In genomic region chr6:83867527-83868161, GRCh38 we compare ENCODE assay signal across 8 cellular contexts. TPM values are rescaled to one million over a fixed set of nuclear protein-coding genes. Genes with fewer than 3 reads are reported as not detected.
DNase-seq lines count a peak whose midpoint lies in the region; ATAC-seq and TF ChIP-seq lines count a peak whose summit lies in the region.

No MANE protein-coding gene starts in this region.

- H3K9me3 ChIP-seq in adrenal gland (replicated peaks in 1 of 3) (no peaks in the 10 kb centered on the region), left lung (no peaks in the 10 kb centered on the region)

- H3K4me1 ChIP-seq in adrenal gland (replicated peaks in 1 of 2): no peaks in the 10 kb centered on the region
- H3K4me1 ChIP-seq in left lung: peaks cover 0 to 6% of the 10 kb centered on the region in 2 donors

- intact Hi-C loops in adrenal gland (cut with DNase I): no loop called here
- intact Hi-C loops in left lung (cut with DNase I): no loop called here

- H3K27ac ChIP-seq in adrenal gland: peak overlapping the region in 2 of 5 donors; percentile 9 to 32
- H3K27ac ChIP-seq in left lung: peak overlapping the region in 1 of 2 donors; percentile 73

- DNase-seq in AG09319 (ENCODE audit: extremely low read depth, low read depth) (peak; percentile 88), HK-2 (ENCODE audit: unreplicated experiment) (peak; percentile 66), adrenal gland (peak; percentile 28 to 78 (median 49)), left lung (peak; percentile 85 to 88), D341Med (ENCODE audit: low spot score) (no peak), NCI-H524 (lab: John Stamatoyannopoulos, UW) (no peak), mucosa of gallbladder (ENCODE audit: low spot score) (no peak)

- ATAC-seq in left lung (peak; percentile 81), GM21423 (IDR thresholded peaks at IDR 0.05; ENCODE audit: unreplicated experiment) (no peak)

- H3K27me3 ChIP-seq in adrenal gland (no peaks in the 10 kb centered on the region), left lung (no peaks in the 10 kb centered on the region)

- TF ChIP-seq CTCF in AG09319 (IDR thresholded peaks at IDR 0.05; ENCODE audit: low read depth, low read length) (no peak), adrenal gland (IDR thresholded peaks at IDR 0.05) (no peak), left lung (IDR thresholded peaks at IDR 0.05) (no peak)

- no peak overlapping the region for H3K4me3 ChIP-seq in adrenal gland
- H3K4me3 ChIP-seq in left lung: no peak overlapping the region

- no peak for TF ChIP-seq POLR2A in adrenal gland (IDR thresholded peaks at IDR 0.05)

- 85 to 94% (median 87%) methylated on average over 9 of the region's 9 CpGs for WGBS in adrenal gland, 4 donors

- H3K36me3 ChIP-seq in adrenal gland (replicated peaks in 1 of 2) (peaks cover 0 to 6% of the 10 kb centered on the region in 2 donors), left lung (peaks cover 0 to 23% of the 10 kb centered on the region in 2 donors)

RNA-seq across cellular contexts. Expression of gene CYB5R4, which starts 8.2 kb away (rescaled TPM):
- 10 to 100 TPM in 6 of 8 donors, 1 to 10 TPM in 2; 6.2 to 22.0 (median 12.8) TPM for total RNA-seq in adrenal gland
- 10 to 100 TPM in 1 of 3 donors, 1 to 10 TPM in 2; 1.3 to 12.4 (median 2.9) TPM for polyA plus RNA-seq in adrenal gland
- total RNA-seq in left lung: 10 to 100 TPM; 23.1 to 44.3 TPM
- total RNA-seq in mucosa of gallbladder: 11.9 TPM

RNA-seq across cellular contexts. Expression of gene RIPPLY2, which starts 14.5 kb away (rescaled TPM):
- total RNA-seq in adrenal gland (1 to 10 TPM in 1 of 8 donors, under 1 TPM in 2, not detected in 5; 0.53 to 2.3 (median 0.83) TPM), left lung (not detected), mucosa of gallbladder (not detected)
- 1 to 10 TPM in 1 of 3 donors, under 1 TPM in 2; 0.56 to 2.1 (median 0.67) TPM for polyA plus RNA-seq in adrenal gland

Comparison
In these comparisons a context has a peak if more than half of its experiments do, and no peak if none do; other contexts are left out.
1. DNase-seq: peak in AG09319 (single experiment), HK-2 (single experiment), adrenal gland (7 of 7) and left lung (2 of 2); none in D341Med (single experiment), NCI-H524 (0 of 2) and mucosa of gallbladder (single experiment).